7 cellular contexts compared by ENCODE assay signal in the genomic region with DNA sequence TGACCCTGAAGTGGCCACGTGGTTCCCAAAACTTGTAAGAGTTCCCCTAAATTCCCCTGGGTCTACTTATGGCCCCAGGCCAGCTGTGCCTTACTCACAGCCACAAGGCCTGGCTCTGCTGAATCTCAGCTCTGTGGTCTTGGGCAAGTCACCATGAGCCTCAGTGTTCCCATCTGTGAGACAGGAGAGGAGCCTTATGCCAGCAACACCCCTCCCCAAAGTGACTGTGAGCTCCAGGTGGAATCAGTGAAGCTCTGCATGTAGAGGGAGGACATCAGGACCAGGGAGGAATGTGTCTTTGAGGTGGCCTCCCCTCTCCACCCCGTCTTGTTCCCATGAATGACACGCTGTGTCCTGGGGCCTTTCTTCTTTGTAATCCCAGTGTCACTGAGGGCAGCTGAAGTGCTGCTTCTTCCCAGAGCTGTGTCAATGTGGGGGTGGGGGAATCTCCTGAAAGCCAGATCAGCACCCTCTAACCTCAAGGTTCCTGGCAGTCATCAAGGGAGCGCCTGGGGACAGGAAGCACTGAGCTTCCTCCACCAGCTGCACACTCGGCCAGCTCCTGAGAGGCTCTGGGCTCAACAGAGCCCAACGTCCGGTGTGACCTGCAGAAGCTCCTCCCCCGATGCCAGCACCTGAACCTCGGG.
A peak's percentile ranks its signal among the peaks of the same experiment; 100 is the strongest.
DNase-seq lines count a peak whose midpoint lies in the region; ATAC-seq, FAIRE-seq and TF ChIP-seq lines count a peak whose summit lies in the region.

No MANE protein-coding gene starts in this region.

- H3K27ac ChIP-seq in keratinocyte (ENCODE audit: control insufficient read depth, insufficient read depth, low read length), result no peak overlapping the region

- dilution Hi-C loops in keratinocyte (cut with MboI; ENCODE audit: extremely low pct_ligation_motif_present, low sequenced_read_pairs), result no loop called here

- H3K4me3 ChIP-seq in keratinocyte (ENCODE audit: control insufficient read depth in 2 of 3, extremely low read depth in 1 of 3, insufficient read depth in 2 of 3, low read depth in 1 of 3, low read length in 3 of 3), result no peak overlapping the region

- H3K9me3 ChIP-seq in keratinocyte (ENCODE audit: control insufficient read depth, low read depth, low read length), result peaks cover 4% of the 10 kb centered on the region

- peak overlapping the region; percentile 68 for H3K4me2 ChIP-seq in keratinocyte (ENCODE audit: control insufficient read depth, extremely low read depth, insufficient read depth, low read depth, low read length)

- H3K9me3 Mint-ChIP-seq in activated T-cell treated with anti-CD3 and anti-CD28 coated beads, Interleukin-2, amount 50 U/mL, for 4 hours, result peaks cover 4% of the 10 kb centered on the region

- H3K27me3 Mint-ChIP-seq in activated T-cell treated with anti-CD3 and anti-CD28 coated beads, Interleukin-2, amount 50 U/mL, for 4 hours (ENCODE audit: low read depth), result no peaks in the 10 kb centered on the region

- FAIRE-seq in keratinocyte (lab: Jason Lieb, UNC), result peak; percentile 76

- no peak overlapping the region for H2AFZ ChIP-seq in keratinocyte (ENCODE audit: control insufficient read depth, low read length)

- peak; percentile 52 for TF ChIP-seq POLR2A in GM10847 (IDR thresholded peaks at IDR 0.05; ENCODE audit: extremely low read depth, insufficient read length)

- peaks cover 5% of the 10 kb centered on the region for H3K9me1 ChIP-seq in keratinocyte (ENCODE audit: control insufficient read depth, extremely low read depth, insufficient read depth, low read length)

- ATAC-seq in GM21367 (IDR thresholded peaks at IDR 0.05; ENCODE audit: unreplicated experiment), result peak; percentile 38
- ATAC-seq in activated T-cell treated with anti-CD3 and anti-CD28 coated beads, Interleukin-2, amount 50 U/mL, for 4 hours, result peak; percentile 34

- no peaks in the 10 kb centered on the region for H3K36me3 Mint-ChIP-seq in activated T-cell treated with anti-CD3 and anti-CD28 coated beads, Interleukin-2, amount 50 U/mL, for 4 hours (ENCODE audit: insufficient read depth)

- H3K4me3 Mint-ChIP-seq in activated T-cell treated with anti-CD3 and anti-CD28 coated beads, Interleukin-2, amount 50 U/mL, for 4 hours, result peak overlapping the region; percentile 14

- TF ChIP-seq CTCF in keratinocyte (optimal IDR thresholded peaks at IDR 0.05 in 1 of 3, IDR thresholded peaks at IDR 0.05 in 1 of 3, conservative IDR thresholded peaks at IDR 0.05 in 1 of 3; ENCODE audit: extremely low read depth in 1 of 3, insufficient read depth in 2 of 3, low read length in 3 of 3), result no peak

- H3K79me2 ChIP-seq in keratinocyte (ENCODE audit: control insufficient read depth, insufficient read depth, low read length), result no peaks in the 10 kb centered on the region

- peaks cover 35% of the 10 kb centered on the region for H3K27me3 ChIP-seq in keratinocyte (ENCODE audit: control insufficient read depth, extremely low read depth, insufficient read depth, low read length)

- H3K36me3 ChIP-seq in keratinocyte (ENCODE audit: control insufficient read depth in 2 of 2, extremely low read depth in 1 of 2, insufficient read depth in 2 of 2, low read length in 2 of 2), result no peaks in the 10 kb centered on the region

- peaks cover 63% of the 10 kb centered on the region for H3K4me1 Mint-ChIP-seq in activated T-cell treated with anti-CD3 and anti-CD28 coated beads, Interleukin-2, amount 50 U/mL, for 4 hours (ENCODE audit: low read depth)

- peaks cover 7% of the 10 kb centered on the region for H4K20me1 ChIP-seq in keratinocyte (ENCODE audit: control insufficient read depth, extremely low read depth, insufficient read depth, low read length)

- DNase-seq in HS-27A (ENCODE audit: low read depth) (peak; percentile 74), keratinocyte (ENCODE audit: low read depth, low spot score) (no peak), SW 1271 (lab: John Stamatoyannopoulos, UW) (no peak)
- DNase-seq in activated T-cell treated with anti-CD3 and anti-CD28 coated beads, Interleukin-2, amount 50 U/mL, for 4 hours, result no peak
- no peak for DNase-seq in stimulated activated naive CD4-positive, alpha-beta T cell treated with Interleukin-2 at 50 U/mL for 16 hours (lab: John Stamatoyannopoulos, UW)

- no peak overlapping the region for H3K9ac ChIP-seq in keratinocyte (ENCODE audit: control insufficient read depth, extremely low read depth, insufficient read depth, low read length)

- H3K4me1 ChIP-seq in keratinocyte (ENCODE audit: control insufficient read depth, extremely low read depth, insufficient read depth, low read length), result peaks cover 45% of the 10 kb centered on the region
